Comparison of ENCODE assay signal across 8 cellular contexts in genomic region chr15:59372352-59373211, GRCh38. TPM values are rescaled to one million over a fixed set of nuclear protein-coding genes. Genes with fewer than 3 reads are reported as not detected.
DNase-seq lines count a peak whose midpoint lies in the region; ATAC-seq and TF ChIP-seq lines count a peak whose summit lies in the region.

MYO1E (minus strand) TSS chr15:59372871; CDS start chr15:59372500, 371 bp downstream.

- peak; percentile 61 for DNase-seq in SIG-M5 treated with dmso at 0.1 percent for 504 hours (lab: John Stamatoyannopoulos, UW; ENCODE audit: unreplicated experiment)
- DNase-seq in SIG-M5 (lab: John Stamatoyannopoulos, UW), result no peak
- DNase-seq in NCI-H1417 treated with DMSO at 0.1 percent for 48 hours (lab: John Stamatoyannopoulos, UW), result peak; percentile 76
- no peak for DNase-seq in T-helper 17 cell
- peak; percentile 98 for DNase-seq in choroid plexus epithelial cell (ENCODE audit: low read depth)
- peak; percentile 98 for DNase-seq in iris pigment epithelial cell (ENCODE audit: low read depth)

- H3K27me3 Mint-ChIP-seq in T-helper 17 cell, result peaks cover 64% of the 10 kb centered on the region

- no peaks in the 10 kb centered on the region for H3K27me3 ChIP-seq in skeletal muscle satellite cell (ENCODE audit: control insufficient read depth, insufficient read depth, low read length)

- peaks cover 17% of the 10 kb centered on the region for H3K4me1 ChIP-seq in skeletal muscle satellite cell (ENCODE audit: control insufficient read depth, insufficient read depth, low read length)

- H3K9ac ChIP-seq in skeletal muscle satellite cell (ENCODE audit: low read depth, low read length), result peak within 1 kb of the TSS; percentile 89

- H3K4me3 Mint-ChIP-seq in T-helper 17 cell, result peak within 1 kb of the TSS; percentile 93

- TF ChIP-seq CTCF in choroid plexus epithelial cell (conservative IDR thresholded peaks at IDR 0.05; ENCODE audit: low read depth, low read length), result no peak

- H3K27ac Mint-ChIP-seq in T-helper 17 cell, result no peak within 1 kb of the TSS

- H3K9me3 ChIP-seq in T-helper 17 cell (ENCODE audit: control insufficient read depth, low read length, poor library complexity, severe bottlenecking) (no peaks in the 10 kb centered on the region), skeletal muscle satellite cell (replicated peaks; ENCODE audit: low read length) (no peaks in the 10 kb centered on the region)

- peaks cover 4% of the 10 kb centered on the region for H3K36me3 Mint-ChIP-seq in T-helper 17 cell (ENCODE audit: low read depth)

- H3K4me3 ChIP-seq in choroid plexus epithelial cell (ENCODE audit: low read depth, low read length) (peak within 1 kb of the TSS; percentile 89), skeletal muscle satellite cell (ENCODE audit: low read length) (peak within 1 kb of the TSS; percentile 79)

- H3K4me2 ChIP-seq in skeletal muscle satellite cell (ENCODE audit: low read length), result peak within 1 kb of the TSS; percentile 81

- no peaks in the 10 kb centered on the region for H3K36me3 ChIP-seq in skeletal muscle satellite cell (ENCODE audit: insufficient read depth, low read length)

- peaks cover 14% of the 10 kb centered on the region for H3K4me1 Mint-ChIP-seq in T-helper 17 cell

- ATAC-seq in HG02610 (IDR thresholded peaks at IDR 0.05; ENCODE audit: unreplicated experiment) (peak; percentile 64), T-helper 17 cell (peak; percentile 50)

RNA-seq across cellular contexts. Expression of gene MYO1E, which starts in this region (rescaled TPM):
- total RNA-seq in T-helper 17 cell, result 1 to 10 TPM; 4.0 to 4.1 TPM
- 210 and 249 TPM in 2 replicates for total RNA-seq in skeletal muscle satellite cell (2012; rRNA removed)

Comparison
In these comparisons a context has a peak if more than half of its experiments do, and no peak if none do; other contexts are left out.
1. DNase-seq: peak in SIG-M5 treated with dmso at 0.1 percent for 504 hours (single experiment), NCI-H1417 treated with DMSO at 0.1 percent for 48 hours (single experiment), choroid plexus epithelial cell (single experiment) and iris pigment epithelial cell (single experiment); none in SIG-M5 (single experiment) and T-helper 17 cell (0 of 3).